1 cellular context compared by ENCODE assay signal in genomic region chr19:5323475-5323811, GRCh38.
TF ChIP-seq lines count a peak whose summit lies in the region.

No MANE protein-coding gene starts in this region.

TF ChIP-seq in K562, 482 proteins besides CTCF, POLR2A, EP300 and RAD21 (continued from another document):
- TF ChIP-seq CHAMP1 (IDR thresholded peaks at IDR 0.05) (no peak), SPI1 (IDR thresholded peaks at IDR 0.05; ENCODE audit: borderline replicate concordance, low read depth, low read length) (no peak), KDM1A (IDR thresholded peaks at IDR 0.05) (peak in 1 of 2 experiments; percentile 44; a peak in 1 of 4 replicates), TAF15 (IDR thresholded peaks at IDR 0.05; ENCODE audit: low read depth, low read length) (no peak), RBM25 (IDR thresholded peaks at IDR 0.05; ENCODE audit: low read depth, low read length, severe bottlenecking) (peak; percentile 37), BCOR (IDR thresholded peaks at IDR 0.05) (peak; percentile 74), MLX (CRISPR knock-in tag; conservative IDR thresholded peaks at IDR 0.05) (no peak)
- TF ChIP-seq, protein P1, sequence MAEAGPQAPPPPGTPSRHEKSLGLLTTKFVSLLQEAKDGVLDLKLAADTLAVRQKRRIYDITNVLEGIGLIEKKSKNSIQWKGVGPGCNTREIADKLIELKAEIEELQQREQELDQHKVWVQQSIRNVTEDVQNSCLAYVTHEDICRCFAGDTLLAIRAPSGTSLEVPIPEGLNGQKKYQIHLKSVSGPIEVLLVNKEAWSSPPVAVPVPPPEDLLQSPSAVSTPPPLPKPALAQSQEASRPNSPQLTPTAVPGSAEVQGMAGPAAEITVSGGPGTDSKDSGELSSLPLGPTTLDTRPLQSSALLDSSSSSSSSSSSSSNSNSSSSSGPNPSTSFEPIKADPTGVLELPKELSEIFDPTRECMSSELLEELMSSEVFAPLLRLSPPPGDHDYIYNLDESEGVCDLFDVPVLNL (CRISPR knock-in tag; IDR thresholded peaks at IDR 0.05; ENCODE audit: low read depth), result no peak
